Comparison of ENCODE assay signal across 17 cellular contexts in the genomic region with DNA sequence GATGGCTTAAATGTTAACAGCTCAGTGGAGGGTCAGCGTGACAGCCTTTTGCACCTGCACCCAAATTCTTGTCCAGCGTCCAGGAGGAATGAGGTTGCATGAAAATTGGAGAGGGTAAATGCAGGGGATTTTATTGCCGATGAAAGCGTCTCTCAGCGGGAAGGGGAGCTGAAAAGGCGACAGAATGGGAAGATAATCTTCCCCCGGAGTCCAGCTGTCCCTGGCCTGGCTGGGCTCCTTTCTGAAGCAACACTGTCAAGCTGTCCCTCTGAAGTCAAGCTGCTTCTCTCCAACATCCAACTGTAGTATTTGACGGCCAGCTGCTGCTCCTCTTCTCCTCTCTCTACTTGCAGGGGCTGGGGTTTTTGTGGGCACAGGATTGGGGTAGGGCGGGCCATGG. TPM values are rescaled to one million over a fixed set of nuclear protein-coding genes. Genes with fewer than 3 reads are reported as not detected.
DNase-seq lines count a peak whose midpoint lies in the region; ATAC-seq and TF ChIP-seq lines count a peak whose summit lies in the region.
"Had no signal": no experiment of that assay in that cellular context is flagged by ENCODE, and none has a peak within 500 bp of the region (broad histone marks: within the 10 kb centered on the region; RNA-seq: fewer than 3 reads in every experiment).

No MANE protein-coding gene starts in this region.

- DNase-seq in cardiac muscle cell (ENCODE audit: low read depth in 1 of 2, low spot score in 1 of 2) = no peak
- DNase-seq in Right ventricle myocardium superior = no peak
- DNase-seq in NCI-H69 (lab: John Stamatoyannopoulos, UW) = peak; percentile 10
- no peak for DNase-seq in progenitor cell of endocrine pancreas (ENCODE audit: low spot score, unreplicated experiment)
- no peak for DNase-seq in midbrain (lab: John Stamatoyannopoulos, UW)
- DNase-seq in DMS153 treated with DMSO at 0.1 percent for 48 hours (lab: John Stamatoyannopoulos, UW; ENCODE audit: unreplicated experiment) = no peak
- DNase-seq: CD8-positive, alpha-beta T cell; GF-D8; IMR-90; Karpas-422; MM.1S; NCI-H1930; NCI-H526 treated with DMSO at 0.1 percent for 48 hours; SW 1271 had no signal

- ATAC-seq in Right ventricle myocardium superior (ENCODE audit: poor library complexity) (no peak), esophagus mucosa (no peak)
- ATAC-seq: CD8-positive, alpha-beta T cell had no signal

- peak overlapping the region; percentile 14 for H3K27ac Mint-ChIP-seq in progenitor cell of endocrine pancreas
- H3K27ac Mint-ChIP-seq: CD8-positive, alpha-beta T cell had no signal

- H3K36me3 ChIP-seq in cardiac muscle cell = no peaks in the 10 kb centered on the region
- H3K36me3 ChIP-seq in ectodermal cell (ENCODE audit: control insufficient read depth, insufficient read depth, low read length) = no peaks in the 10 kb centered on the region

- intact Hi-C loops in Right ventricle myocardium superior (cut with DNase I) = no loop called here

- TF ChIP-seq CTCF in cardiac muscle cell (IDR thresholded peaks at IDR 0.05; ENCODE audit: low read depth, low read length) = no peak
- TF ChIP-seq CTCF in progenitor cell of endocrine pancreas (IDR thresholded peaks at IDR 0.05; ENCODE audit: unreplicated experiment) = no peak

- H3K4me1 Mint-ChIP-seq in progenitor cell of endocrine pancreas (ENCODE audit: low read depth) = peaks cover 12% of the 10 kb centered on the region

- no peak overlapping the region for H3K4me3 Mint-ChIP-seq in progenitor cell of endocrine pancreas (ENCODE audit: low read depth)
- H3K4me3 Mint-ChIP-seq: CD8-positive, alpha-beta T cell had no signal

- peaks cover 13% of the 10 kb centered on the region for H3K4me1 ChIP-seq in cardiac muscle cell (ENCODE audit: low read depth)
- H3K4me1 ChIP-seq in ectodermal cell (ENCODE audit: control insufficient read depth, insufficient read depth, low read length) = peaks cover 8% of the 10 kb centered on the region
- H3K4me1 ChIP-seq: BLaER1 had no signal

- H3K27me3 ChIP-seq in cardiac muscle cell = no peaks in the 10 kb centered on the region
- no peaks in the 10 kb centered on the region for H3K27me3 ChIP-seq in ectodermal cell (ENCODE audit: control insufficient read depth, insufficient read depth, low read length, poor library complexity, severe bottlenecking)
- H3K27me3 ChIP-seq: BLaER1 had no signal

- no peaks in the 10 kb centered on the region for H3K9me3 ChIP-seq in cardiac muscle cell (ENCODE audit: low read depth)
- H3K9me3 ChIP-seq in ectodermal cell (ENCODE audit: control insufficient read depth, low read length) = no peaks in the 10 kb centered on the region

- no peaks in the 10 kb centered on the region for H3K9me3 Mint-ChIP-seq in progenitor cell of endocrine pancreas (ENCODE audit: low read depth)
- H3K9me3 Mint-ChIP-seq: CD8-positive, alpha-beta T cell had no signal

- WGBS in ectodermal cell, 2 experiments = 47 to 50% methylated on average over 9 of the region's 9 CpGs

- H3K36me3 Mint-ChIP-seq in progenitor cell of endocrine pancreas (ENCODE audit: insufficient read depth) = peaks cover 6% of the 10 kb centered on the region

- H3K4me3 ChIP-seq in cardiac muscle cell (no peak overlapping the region), ectodermal cell (ENCODE audit: insufficient read depth, low read depth, low read length) (no peak overlapping the region)
- H3K4me3 ChIP-seq: BLaER1 had no signal

- H3K27me3 Mint-ChIP-seq in progenitor cell of endocrine pancreas = no peaks in the 10 kb centered on the region

- H3K27ac ChIP-seq in cardiac muscle cell (peak overlapping the region; percentile 29), ectodermal cell (ENCODE audit: insufficient read depth, low read depth, low read length, poor library complexity, severe bottlenecking) (peak overlapping the region; percentile 26)
- H3K27ac ChIP-seq: BLaER1 had no signal

RNA-seq across cellular contexts. Expression of gene NOPCHAP1, which starts 32.6 kb away (rescaled TPM):
- total RNA-seq in cardiac muscle cell = 7.5 and 9.0 TPM in 2 replicates
- 25.6 and 50.9 TPM in 2 replicates for polyA plus RNA-seq in cardiac muscle cell
- 9.2 TPM for total RNA-seq in Right ventricle myocardium superior
- 19.2 TPM for polyA plus RNA-seq in ectodermal cell (2013, experiment 1 of 4)
- 19.2 TPM for polyA plus RNA-seq in ectodermal cell (2013, experiment 2 of 4)
- 30.2 TPM for polyA plus RNA-seq in ectodermal cell (2013, experiment 3 of 4)
- 23.6 TPM for polyA plus RNA-seq in ectodermal cell (2013, experiment 4 of 4)
- 22.3 and 24.3 TPM in 2 replicates for total RNA-seq in progenitor cell of endocrine pancreas
- total RNA-seq in esophagus mucosa = 16.0 TPM
